Comparison of ENCODE assay signal across 9 cellular contexts in genomic region chr1:24923485-24924113, GRCh38. TPM values are rescaled to one million over a fixed set of nuclear protein-coding genes. Genes with fewer than 3 reads are reported as not detected.
DNase-seq lines count a peak whose midpoint lies in the region; ATAC-seq, FAIRE-seq and TF ChIP-seq lines count a peak whose summit lies in the region.
"Had no signal": no experiment of that assay in that cellular context is flagged by ENCODE, and none has a peak within 500 bp of the region (broad histone marks: within the 10 kb centered on the region; RNA-seq: fewer than 3 reads in every experiment).

No MANE protein-coding gene starts in this region.

- no peaks in the 10 kb centered on the region for H3K27me3 Mint-ChIP-seq in memory B cell

- TF ChIP-seq CTCF in coronary artery (IDR thresholded peaks at IDR 0.05): no peak

- no peak overlapping the region for H3K4me3 ChIP-seq in coronary artery
- H3K4me3 ChIP-seq: GM23248 had no signal

- H3K27ac Mint-ChIP-seq in memory B cell: peak overlapping the region; percentile 77

- ATAC-seq in memory B cell (ENCODE audit: low read depth) (peak; percentile 74), GM21825 (IDR thresholded peaks at IDR 0.05; ENCODE audit: unreplicated experiment) (no peak)

- DNase-seq in GM12891 (ENCODE audit: insufficient read length, low spot score) (no peak), GM19238 (ENCODE audit: insufficient read length, low spot score) (peak; percentile 50), memory B cell (ENCODE audit: low spot score in 2 of 2) (peak; percentile 62 to 70), coronary artery (ENCODE audit: low spot score) (no peak), epidermal melanocyte (ENCODE audit: insufficient read length, low spot score) (no peak)
- DNase-seq: GM23248, NCI-H1436 treated with DMSO at 0.1 percent for 48 hours had no signal

- H3K27ac ChIP-seq in coronary artery: no peak overlapping the region
- H3K27ac ChIP-seq: GM23248 had no signal

- peaks cover 16% of the 10 kb centered on the region for H3K36me3 Mint-ChIP-seq in memory B cell

- H3K4me3 Mint-ChIP-seq in memory B cell: peak overlapping the region; percentile 79

- TF ChIP-seq POLR2A in GM12891 (IDR thresholded peaks at IDR 0.05; ENCODE audit: low read depth, low read length) (no peak), Raji (IDR thresholded peaks at IDR 0.05; ENCODE audit: insufficient read depth, low read depth, low read length) (0 out of 2 replicates have a peak, but pooled peaks have one; percentile 33)

- H3K4me1 Mint-ChIP-seq in memory B cell: peaks cover 61% of the 10 kb centered on the region

- FAIRE-seq in GM12891 (lab: Jason Lieb, UNC): peak; percentile 91

- no peaks in the 10 kb centered on the region for H3K9me3 Mint-ChIP-seq in memory B cell

TF ChIP-seq in GM12891, 5 proteins besides CTCF, POLR2A, EP300 and RAD21:
- TF ChIP-seq POU2F2 (IDR thresholded peaks at IDR 0.05; ENCODE audit: low read depth, low read length): peak; percentile 68
- no peak for TF ChIP-seq SPI1 (IDR thresholded peaks at IDR 0.05; ENCODE audit: low read depth, low read length)
- peak; percentile 66 for TF ChIP-seq POLR2AphosphoS5 (IDR thresholded peaks at IDR 0.05; ENCODE audit: low read depth, low read length)
- TF ChIP-seq TAF1 (IDR thresholded peaks at IDR 0.05; ENCODE audit: low read depth, low read length): peak; percentile 40; the same call in 1 of the 2 replicates

RNA-seq across cellular contexts. Expression of gene RUNX3, which starts 6.5 kb away (rescaled TPM):
- polyA plus RNA-seq in GM12891 (2012; ENCODE audit: low read depth, missing spikeins): 82.2 TPM

Comparison
In these comparisons a context has a peak if more than half of its experiments do, and no peak if none do; other contexts are left out.
1. DNase-seq: peak in GM19238 (single experiment) and memory B cell (2 of 2); none in GM12891 (single experiment), coronary artery (single experiment) and epidermal melanocyte (single experiment).